Comparison of ENCODE assay signal across 21 cellular contexts in the genomic region with DNA sequence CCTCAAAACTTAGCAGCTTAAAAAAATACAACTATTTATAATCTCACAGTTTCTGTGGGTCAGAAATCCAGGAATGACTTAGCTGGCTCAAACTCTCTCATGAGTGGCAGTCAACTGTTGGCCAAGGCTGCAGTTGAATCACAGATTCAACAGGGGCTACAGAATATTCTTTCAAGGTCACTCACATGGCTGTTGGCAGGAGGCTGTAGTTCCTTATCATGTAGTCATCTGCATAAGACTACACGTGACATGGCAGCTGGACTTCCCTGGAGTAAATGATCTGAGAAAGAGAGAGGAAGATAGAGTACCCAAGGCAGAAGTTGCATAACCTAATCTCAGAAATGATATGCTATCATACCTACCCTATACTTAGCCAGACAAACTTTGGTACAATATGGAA.
"Had no signal": no experiment of that assay in that cellular context is flagged by ENCODE, and none has a peak within 500 bp of the region (broad histone marks: within the 10 kb centered on the region; RNA-seq: fewer than 3 reads in every experiment).

No MANE protein-coding gene starts in this region.

- ATAC-seq: activated naive CD8-positive, alpha-beta T cell treated with anti-CD3 and anti-CD28 coated beads, Interleukin-2, amount 50 U/mL, for 24 hours; body of pancreas; heart right ventricle; left lobe of liver; naive thymus-derived CD8-positive, alpha-beta T cell had no signal

- H3K9me3 ChIP-seq: body of pancreas, heart right ventricle, prostate gland, sigmoid colon, suprapubic skin, uterus had no signal

- H3K4me1 ChIP-seq: body of pancreas, prostate gland, sigmoid colon, uterus had no signal

- H3K27me3 ChIP-seq: body of pancreas, heart right ventricle, sigmoid colon, suprapubic skin, uterus had no signal

- H3K4me3 ChIP-seq: body of pancreas, heart right ventricle, prostate gland, sigmoid colon, suprapubic skin, uterus had no signal

- H3K4me3 Mint-ChIP-seq: activated CD4-positive, alpha-beta T cell treated with anti-CD3 and anti-CD28 coated beads for 36 hours; activated CD8-positive, alpha-beta T cell treated with anti-CD3 and anti-CD28 coated beads for 36 hours; activated naive CD8-positive, alpha-beta T cell treated with anti-CD3 and anti-CD28 coated beads, Interleukin-2, amount 50 U/mL, for 24 hours; central memory CD8-positive, alpha-beta T cell; naive thymus-derived CD8-positive, alpha-beta T cell had no signal

- H3K27ac Mint-ChIP-seq: activated CD4-positive, alpha-beta T cell treated with anti-CD3 and anti-CD28 coated beads for 36 hours; activated CD8-positive, alpha-beta T cell treated with anti-CD3 and anti-CD28 coated beads for 36 hours; activated naive CD8-positive, alpha-beta T cell treated with anti-CD3 and anti-CD28 coated beads, Interleukin-2, amount 50 U/mL, for 24 hours had no signal

- H3K36me3 ChIP-seq: heart right ventricle, prostate gland, sigmoid colon, suprapubic skin, uterus, WERI-Rb-1 had no signal

- DNase-seq: activated CD4-positive, alpha-beta T cell treated with anti-CD3 and anti-CD28 coated beads for 36 hours; activated CD8-positive, alpha-beta memory T cell treated with anti-CD3 and anti-CD28 coated beads, Interleukin-2, amount 50 U/mL, for 4 hours; activated CD8-positive, alpha-beta T cell treated with anti-CD3 and anti-CD28 coated beads for 36 hours; activated naive CD4-positive, alpha-beta T cell treated with Interleukin-2 at 50 U/mL for 16 hours; activated naive CD8-positive, alpha-beta T cell treated with anti-CD3 and anti-CD28 coated beads, Interleukin-2, amount 50 U/mL, for 24 hours; body of pancreas; cortex of kidney; foreskin melanocyte; heart right ventricle; islet precursor cell; mammary epithelial cell; naive thymus-derived CD8-positive, alpha-beta T cell; sigmoid colon; stimulated activated CD4-positive, alpha-beta T cell treated with anti-CD3 and anti-CD28 coated beads, Interleukin-12 subunit alpha, Interleukin-12 subunit beta, amount 100 ng/mL, for 4 hours; stimulated activated naive CD4-positive, alpha-beta T cell treated with Interleukin-2 at 50 U/mL for 16 hours; uterus; WERI-Rb-1 had no signal

- H3K4me1 Mint-ChIP-seq: activated naive CD8-positive, alpha-beta T cell treated with anti-CD3 and anti-CD28 coated beads, Interleukin-2, amount 50 U/mL, for 24 hours; central memory CD8-positive, alpha-beta T cell; naive thymus-derived CD8-positive, alpha-beta T cell had no signal

- H3K27ac ChIP-seq: body of pancreas, heart right ventricle, prostate gland, sigmoid colon, suprapubic skin, uterus, WERI-Rb-1 had no signal

- H3K36me3 Mint-ChIP-seq: naive thymus-derived CD8-positive, alpha-beta T cell had no signal
